Comparison of ENCODE assay signal across 13 cellular contexts in the genomic region with DNA sequence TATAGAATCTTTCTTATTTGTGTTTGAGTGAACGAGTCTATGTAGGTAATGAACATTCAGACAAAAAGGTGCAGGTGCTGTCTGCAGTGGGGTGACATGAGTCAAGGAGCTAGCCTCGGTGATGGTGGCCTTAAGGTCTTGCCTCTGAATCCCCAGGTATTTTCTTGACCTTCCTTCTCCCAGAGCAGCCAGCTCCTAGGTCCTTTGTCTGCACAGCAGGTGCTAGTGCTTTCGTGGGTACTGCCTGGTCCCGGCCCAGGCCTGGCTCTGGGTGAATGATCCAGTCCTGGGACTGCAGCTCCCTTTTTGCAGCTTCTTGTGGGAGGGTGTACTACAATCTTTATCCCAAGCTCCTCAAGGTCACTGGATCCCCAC. TPM values are rescaled to one million over a fixed set of nuclear protein-coding genes. Genes with fewer than 3 reads are reported as not detected.
DNase-seq lines count a peak whose midpoint lies in the region; ATAC-seq and TF ChIP-seq lines count a peak whose summit lies in the region.
"Had no signal": no experiment of that assay in that cellular context is flagged by ENCODE, and none has a peak within 500 bp of the region (broad histone marks: within the 10 kb centered on the region; RNA-seq: fewer than 3 reads in every experiment).

No MANE protein-coding gene starts in this region.

- TF ChIP-seq CTCF in lung (IDR thresholded peaks at IDR 0.05; ENCODE audit: control extremely low read depth, extremely low read depth) (no peak), stomach (IDR thresholded peaks at IDR 0.05) (no peak)

- H3K4me3 ChIP-seq in lung: no peak overlapping the region
- H3K4me3 ChIP-seq in stomach: no peak overlapping the region
- H3K4me3 ChIP-seq: esophagus muscularis mucosa had no signal

- H3K27ac ChIP-seq in cingulate gyrus (ENCODE audit: low read depth, low read length): peak overlapping the region; percentile 60
- peak overlapping the region; percentile 51 to 79 for H3K27ac ChIP-seq in lung (ENCODE audit: low read depth in 1 of 2, low read length in 1 of 2)
- H3K27ac ChIP-seq in stomach: peak overlapping the region in 4 of 5 donors; percentile 10 to 73 (median 54)

- no peak for TF ChIP-seq POLR2A in stomach (IDR thresholded peaks at IDR 0.05)

- H3K27me3 ChIP-seq in lung (ENCODE audit: control insufficient read depth, insufficient read depth) (no peaks in the 10 kb centered on the region), stomach (peaks cover 0 to 6% (median 0%) of the 10 kb centered on the region in 3 donors)
- H3K27me3 ChIP-seq: esophagus muscularis mucosa had no signal

- no peaks in the 10 kb centered on the region for H3K9me3 Mint-ChIP-seq in activated CD4-positive, alpha-beta memory T cell treated with anti-CD3 and anti-CD28 coated beads for 36 hours
- no peaks in the 10 kb centered on the region for H3K9me3 Mint-ChIP-seq in activated CD4-positive, alpha-beta memory T cell treated with anti-CD3 and anti-CD28 coated beads, Interleukin-2, amount 10 ng/mL, durations not matched to agents 7 days and 5 days

- intact Hi-C loops in activated CD4-positive, alpha-beta memory T cell treated with anti-CD3 and anti-CD28 coated beads for 36 hours (cut with micrococcal nuclease): loop anchor here (1.0 to 10.0 kb wide), 3 partner anchors 15 to 687 kb away; a partner anchor contains a TSS
- intact Hi-C loops in stomach (cut with DNase I; ENCODE audit: low total_unique reads): no loop called here

- H3K4me1 ChIP-seq in lung (ENCODE audit: control insufficient read depth in 2 of 2, insufficient read depth in 2 of 2, low read length in 2 of 2): peaks cover 3 to 17% of the 10 kb centered on the region in 2 donors
- peaks cover 0 to 36% (median 12%) of the 10 kb centered on the region in 4 donors for H3K4me1 ChIP-seq in stomach

- H3K27me3 Mint-ChIP-seq in activated CD4-positive, alpha-beta memory T cell treated with anti-CD3 and anti-CD28 coated beads for 36 hours: no peaks in the 10 kb centered on the region
- peaks cover 23% of the 10 kb centered on the region for H3K27me3 Mint-ChIP-seq in activated CD4-positive, alpha-beta memory T cell treated with anti-CD3 and anti-CD28 coated beads, Interleukin-2, amount 10 ng/mL, durations not matched to agents 7 days and 5 days

- peaks cover 24% of the 10 kb centered on the region for H3K4me1 Mint-ChIP-seq in activated CD4-positive, alpha-beta memory T cell treated with anti-CD3 and anti-CD28 coated beads for 36 hours (ENCODE audit: low read depth)
- peaks cover 27% of the 10 kb centered on the region for H3K4me1 Mint-ChIP-seq in activated CD4-positive, alpha-beta memory T cell treated with anti-CD3 and anti-CD28 coated beads, Interleukin-2, amount 10 ng/mL, durations not matched to agents 7 days and 5 days

- TF ChIP-seq EP300 in stomach (IDR thresholded peaks at IDR 0.05): no peak

- no peaks in the 10 kb centered on the region for H3K36me3 Mint-ChIP-seq in activated CD4-positive, alpha-beta memory T cell treated with anti-CD3 and anti-CD28 coated beads for 36 hours
- H3K36me3 Mint-ChIP-seq in activated CD4-positive, alpha-beta memory T cell treated with anti-CD3 and anti-CD28 coated beads, Interleukin-2, amount 10 ng/mL, durations not matched to agents 7 days and 5 days (ENCODE audit: low read depth): no peaks in the 10 kb centered on the region

- peak; percentile 9 for DNase-seq in activated CD4-positive, alpha-beta memory T cell treated with anti-CD3 and anti-CD28 coated beads for 36 hours
- DNase-seq in activated CD4-positive, alpha-beta memory T cell treated with anti-CD3 and anti-CD28 coated beads, Interleukin-2, amount 10 ng/mL, durations not matched to agents 7 days and 5 days: no peak
- DNase-seq in lung (ENCODE audit: low spot score) (peak; percentile 27), stomach (no peak), occipital lobe (lab: John Stamatoyannopoulos, UW) (no peak)
- DNase-seq in stimulated activated CD4-positive, alpha-beta T cell treated with anti-CD3 and anti-CD28 coated beads, Interleukin-4, amount 100 ng/mL, for 24 hours: no peak

- H3K4me3 Mint-ChIP-seq in activated CD4-positive, alpha-beta memory T cell treated with anti-CD3 and anti-CD28 coated beads for 36 hours: no peak overlapping the region
- no peak overlapping the region for H3K4me3 Mint-ChIP-seq in activated CD4-positive, alpha-beta memory T cell treated with anti-CD3 and anti-CD28 coated beads, Interleukin-2, amount 10 ng/mL, durations not matched to agents 7 days and 5 days

- H3K36me3 ChIP-seq in lung (ENCODE audit: control insufficient read depth in 2 of 2, insufficient read depth in 2 of 2, low read length in 2 of 2) (peaks cover 0 to 5% of the 10 kb centered on the region in 2 donors), stomach (peaks cover 0 to 3% (median 0%) of the 10 kb centered on the region in 4 donors)

- H3K27ac Mint-ChIP-seq in activated CD4-positive, alpha-beta memory T cell treated with anti-CD3 and anti-CD28 coated beads for 36 hours: peak overlapping the region; percentile 79
- H3K27ac Mint-ChIP-seq in activated CD4-positive, alpha-beta memory T cell treated with anti-CD3 and anti-CD28 coated beads, Interleukin-2, amount 10 ng/mL, durations not matched to agents 7 days and 5 days: no peak overlapping the region

- ATAC-seq in lung (ENCODE audit: insufficient read depth, low FRiP score) (no peak), GM18520 (IDR thresholded peaks at IDR 0.05; ENCODE audit: unreplicated experiment) (no peak)

- POLR2A ChIA-PET in activated CD4-positive, alpha-beta memory T cell treated with anti-CD3 and anti-CD28 coated beads for 36 hours (lab: Charles Lee): interaction anchor here (0.9 kb wide), 1 partner anchor 8 kb away, joined by 3 read pairs; no protein-coding TSS in a partner anchor
- POLR2A ChIA-PET in activated CD4-positive, alpha-beta memory T cell treated with anti-CD3 and anti-CD28 coated beads, Interleukin-2, amount 10 ng/mL, durations not matched to agents 7 days and 5 days (lab: Charles Lee): interaction anchor here (1.1 to 3.1 kb wide), 2 partner anchors 16 to 44 kb away, joined by 3 to 17 read pairs; a partner anchor contains a TSS

- H3K9me3 ChIP-seq in lung (ENCODE audit: control insufficient read depth in 2 of 2, insufficient read depth in 1 of 2, low read length in 1 of 2) (no peaks in the 10 kb centered on the region), stomach (no peaks in the 10 kb centered on the region)
- H3K9me3 ChIP-seq: esophagus muscularis mucosa had no signal

- 61 to 88% methylated on average over 4 of the region's 4 CpGs for WGBS in lung, 2 donors
- WGBS in stomach, 5 donors: 67 to 89% (median 79%) methylated on average over 4 of the region's 4 CpGs

- CTCF ChIA-PET in activated CD4-positive, alpha-beta memory T cell treated with anti-CD3 and anti-CD28 coated beads for 36 hours (lab: Charles Lee): interaction anchor here (0.6 to 3.4 kb wide), 4 partner anchors 17 to 762 kb away, joined by 3 to 16 read pairs (median 3); no protein-coding TSS in a partner anchor
- CTCF ChIA-PET in activated CD4-positive, alpha-beta memory T cell treated with anti-CD3 and anti-CD28 coated beads, Interleukin-2, amount 10 ng/mL, durations not matched to agents 7 days and 5 days (lab: Charles Lee): no interaction called here

RNA-seq across cellular contexts. Expression of a gene that starts 6.4 kb away (rescaled TPM):
- total RNA-seq in activated CD4-positive, alpha-beta memory T cell treated with anti-CD3 and anti-CD28 coated beads for 36 hours: 1 to 10 TPM; 6.1 TPM
- total RNA-seq in activated CD4-positive, alpha-beta memory T cell treated with anti-CD3 and anti-CD28 coated beads, Interleukin-2, amount 10 ng/mL, durations not matched to agents 7 days and 5 days: 1 to 10 TPM; 2.5 to 2.6 TPM
- total RNA-seq in lung (10 to 100 TPM; 22.9 to 25.4 TPM), stomach (10 to 100 TPM in 3 of 5 donors, 1 to 10 TPM in 2; 4.9 to 15.4 (median 10.1) TPM), occipital lobe (90.8 TPM)
- polyA plus RNA-seq in lung (10 to 100 TPM; 10.5 to 13.1 TPM), stomach (10 to 100 TPM in 1 of 3 donors, 1 to 10 TPM in 2; 2.7 to 10.5 (median 4.1) TPM)
- total RNA-seq: bronchial epithelial cell had no signal

RNA-seq across cellular contexts. Expression of a gene that starts 45.0 kb away (rescaled TPM):
- 10 to 100 TPM; 14.6 to 15.9 TPM for total RNA-seq in activated CD4-positive, alpha-beta memory T cell treated with anti-CD3 and anti-CD28 coated beads for 36 hours
- 10 to 100 TPM in 1 of 2 experiments, 1 to 10 TPM in 1; 9.9 to 11.0 TPM for total RNA-seq in activated CD4-positive, alpha-beta memory T cell treated with anti-CD3 and anti-CD28 coated beads, Interleukin-2, amount 10 ng/mL, durations not matched to agents 7 days and 5 days
- total RNA-seq in lung: 10 to 100 TPM; 19.5 to 20.4 TPM
- polyA plus RNA-seq in lung: 10 to 100 TPM; 10.4 to 10.5 TPM
- 10 to 100 TPM in 4 of 5 donors, 1 to 10 TPM in 1; 7.8 to 32.6 (median 18.0) TPM for total RNA-seq in stomach
- 1 to 10 TPM; 2.3 to 4.5 (median 4.2) TPM for polyA plus RNA-seq in stomach
- total RNA-seq in occipital lobe: 10.3 TPM

RNA-seq across cellular contexts. Expression of a gene that starts 58.5 kb away (rescaled TPM):
- total RNA-seq in activated CD4-positive, alpha-beta memory T cell treated with anti-CD3 and anti-CD28 coated beads for 36 hours: not detected
- not detected for total RNA-seq in activated CD4-positive, alpha-beta memory T cell treated with anti-CD3 and anti-CD28 coated beads, Interleukin-2, amount 10 ng/mL, durations not matched to agents 7 days and 5 days
- total RNA-seq in lung (not detected), stomach (not detected), occipital lobe (not detected)
- polyA plus RNA-seq in lung (not detected), stomach (not detected)
- total RNA-seq: bronchial epithelial cell, esophagus muscularis mucosa, M059J, mononuclear cell, ureter had no signal

Comparison
In these comparisons a context has a peak if more than half of its experiments do, and no peak if none do; other contexts are left out.
1. DNase-seq: peak in activated CD4-positive, alpha-beta memory T cell treated with anti-CD3 and anti-CD28 coated beads for 36 hours (single experiment) and lung (single experiment); none in activated CD4-positive, alpha-beta memory T cell treated with anti-CD3 and anti-CD28 coated beads, Interleukin-2, amount 10 ng/mL, durations not matched to agents 7 days and 5 days (single experiment), stomach (single experiment), occipital lobe (single experiment) and stimulated activated CD4-positive, alpha-beta T cell treated with anti-CD3 and anti-CD28 coated beads, Interleukin-4, amount 100 ng/mL, for 24 hours (single experiment).
2. Peak in every context shown above with its lines, with median percentiles within 50 percentile points of each other: H3K27ac ChIP-seq.